In the genomic region with DNA sequence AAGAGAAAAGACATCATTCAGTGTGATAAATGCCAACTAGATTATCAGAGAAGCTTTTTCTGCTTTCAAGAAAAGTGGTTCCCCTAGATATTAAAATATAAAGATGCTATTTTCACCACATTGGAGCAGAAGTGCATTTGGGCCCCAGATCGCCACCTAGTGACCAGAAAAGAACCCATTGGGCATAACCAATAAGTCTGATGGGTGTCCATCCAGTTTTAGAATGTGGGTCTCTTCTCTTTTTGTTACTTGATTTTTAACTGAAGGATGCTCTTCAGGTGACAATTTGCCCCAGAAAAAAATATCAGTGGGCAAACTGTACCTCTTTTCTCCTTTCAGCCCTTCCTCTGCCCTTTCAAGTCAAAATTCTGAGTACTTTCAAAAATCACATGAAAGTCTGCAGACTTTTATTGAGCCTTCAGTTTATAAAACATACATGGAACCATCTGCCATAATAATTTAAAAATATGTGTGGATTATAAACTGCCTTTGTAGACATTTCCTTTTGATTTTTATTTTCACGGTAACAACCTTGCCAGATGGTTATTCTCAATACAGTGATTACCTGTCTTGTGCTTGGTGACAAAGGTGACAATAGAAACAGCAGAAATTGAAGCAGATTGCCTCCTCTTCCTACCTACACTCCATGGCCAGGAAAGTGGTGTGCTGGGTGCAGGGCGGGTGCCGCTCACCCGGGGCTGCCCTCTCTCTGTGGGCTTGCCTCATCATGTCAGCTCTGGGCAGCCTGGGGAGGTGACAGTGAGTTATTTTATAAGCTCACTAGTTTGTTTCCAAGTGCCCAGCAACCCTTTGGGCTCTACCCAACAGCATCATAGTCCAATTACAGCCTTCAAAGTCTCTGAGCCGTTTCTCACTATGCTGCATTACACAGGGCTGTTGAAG, we compare ENCODE assay signal across 8 cellular contexts.
DNase-seq lines count a peak whose midpoint lies in the region; ATAC-seq and TF ChIP-seq lines count a peak whose summit lies in the region.

No MANE protein-coding gene starts in this region.

- H3K9ac ChIP-seq in parathyroid adenoma: no peak overlapping the region

- no peaks in the 10 kb centered on the region for H3K27me3 ChIP-seq in parathyroid adenoma (ENCODE audit: control insufficient read depth, insufficient read depth, low read length)

- TF ChIP-seq CTCF in cardiac fibroblast (IDR thresholded peaks at IDR 0.05; ENCODE audit: low read depth, low read length) (peak; percentile 59), parathyroid adenoma (IDR thresholded peaks at IDR 0.05) (peak; percentile 14), omental fat pad (IDR thresholded peaks at IDR 0.05) (no peak)

- no peak overlapping the region for H3K4me2 ChIP-seq in parathyroid adenoma (ENCODE audit: low read length)

- peak; percentile 41; the same call in 1 of the 2 replicates for TF ChIP-seq RAD21 in Ishikawa (IDR thresholded peaks at IDR 0.05; ENCODE audit: low read depth)

- no peaks in the 10 kb centered on the region for H3K9me3 ChIP-seq in parathyroid adenoma (ENCODE audit: control insufficient read depth, low read length)

- H3K36me3 Mint-ChIP-seq in activated CD4-positive, alpha-beta T cell treated with anti-CD3 and anti-CD28 coated beads for 36 hours (ENCODE audit: low read depth): no peaks in the 10 kb centered on the region

- no peak for TF ChIP-seq EP300 in Ishikawa (IDR thresholded peaks at IDR 0.05; ENCODE audit: borderline replicate concordance)

- H3K4me1 ChIP-seq in parathyroid adenoma: no peaks in the 10 kb centered on the region

- CTCF ChIA-PET in activated CD4-positive, alpha-beta T cell treated with anti-CD3 and anti-CD28 coated beads for 36 hours (lab: Charles Lee): interaction anchor here (1.1 kb wide), 1 partner anchor 100 kb away, joined by 8 read pairs; no protein-coding TSS in a partner anchor

- peaks cover 9% of the 10 kb centered on the region for H3K9me3 Mint-ChIP-seq in activated CD4-positive, alpha-beta T cell treated with anti-CD3 and anti-CD28 coated beads for 36 hours (ENCODE audit: low read depth)

- POLR2A ChIA-PET in activated CD4-positive, alpha-beta T cell treated with anti-CD3 and anti-CD28 coated beads for 36 hours (lab: Charles Lee): no interaction called here

- H3K27me3 Mint-ChIP-seq in activated CD4-positive, alpha-beta T cell treated with anti-CD3 and anti-CD28 coated beads for 36 hours: peaks cover 4% of the 10 kb centered on the region

- ATAC-seq in activated CD4-positive, alpha-beta T cell treated with anti-CD3 and anti-CD28 coated beads for 36 hours: no peak
- ATAC-seq in omental fat pad (ENCODE audit: low FRiP score): no peak

- H2AFZ ChIP-seq in parathyroid adenoma: no peak overlapping the region

- intact Hi-C loops in activated CD4-positive, alpha-beta T cell treated with anti-CD3 and anti-CD28 coated beads for 36 hours (cut with DNase I, micrococcal nuclease): loop anchor here (2.0 kb wide), 1 partner anchor 99 kb away; no protein-coding TSS in a partner anchor

- H3K36me3 ChIP-seq in parathyroid adenoma (ENCODE audit: control insufficient read depth, insufficient read depth, low read length): no peaks in the 10 kb centered on the region

- H3K4me3 Mint-ChIP-seq in activated CD4-positive, alpha-beta T cell treated with anti-CD3 and anti-CD28 coated beads for 36 hours: no peak overlapping the region

- H3K79me2 ChIP-seq in parathyroid adenoma: no peaks in the 10 kb centered on the region

- no peak overlapping the region for H3K27ac Mint-ChIP-seq in activated CD4-positive, alpha-beta T cell treated with anti-CD3 and anti-CD28 coated beads for 36 hours

- no peak overlapping the region for H3K27ac ChIP-seq in parathyroid adenoma

- peak; percentile 37 for DNase-seq in activated CD4-positive, alpha-beta T cell treated with anti-CD3 and anti-CD28 coated beads for 36 hours
- no peak for DNase-seq in activated CD4-positive, alpha-beta T cell treated with anti-CD3 and anti-CD28 coated beads for 4 hours
- DNase-seq in cardiac fibroblast (ENCODE audit: low read depth in 2 of 2) (peak; percentile 30 to 37), omental fat pad (ENCODE audit: low spot score) (no peak), cerebellar nuclear complex (lab: John Stamatoyannopoulos, UW) (no peak), epidermal melanocyte (ENCODE audit: insufficient read length, low spot score) (no peak)

- H3K4me3 ChIP-seq in cardiac fibroblast (replicated peaks in 1 of 2; ENCODE audit: low read depth in 2 of 2, low read length in 2 of 2) (no peak overlapping the region), parathyroid adenoma (ENCODE audit: low read depth, low read length) (no peak overlapping the region)

- no peaks in the 10 kb centered on the region for H3K4me1 Mint-ChIP-seq in activated CD4-positive, alpha-beta T cell treated with anti-CD3 and anti-CD28 coated beads for 36 hours

TF ChIP-seq in Ishikawa, 13 proteins besides CTCF, POLR2A, EP300 and RAD21:
- TF ChIP-seq FOXM1 (IDR thresholded peaks at IDR 0.05; ENCODE audit: borderline replicate concordance, low read depth) (no peak), TAF1 (IDR thresholded peaks at IDR 0.05; ENCODE audit: low read depth) (no peak), ZBTB7A (IDR thresholded peaks at IDR 0.05; ENCODE audit: low read depth) (no peak), TEAD4 (IDR thresholded peaks at IDR 0.05) (no peak), CEBPB (IDR thresholded peaks at IDR 0.05) (no peak), CREB1 (IDR thresholded peaks at IDR 0.05; ENCODE audit: low read depth) (no peak), TCF12 (IDR thresholded peaks at IDR 0.05; ENCODE audit: low read depth) (no peak), EGR1 (IDR thresholded peaks at IDR 0.05) (no peak)

Comparison
In these comparisons a context has a peak if more than half of its experiments do, and no peak if none do; other contexts are left out.
1. DNase-seq: peak in activated CD4-positive, alpha-beta T cell treated with anti-CD3 and anti-CD28 coated beads for 36 hours (single experiment) and cardiac fibroblast (2 of 2); none in activated CD4-positive, alpha-beta T cell treated with anti-CD3 and anti-CD28 coated beads for 4 hours (0 of 2), omental fat pad (single experiment), cerebellar nuclear complex (0 of 2) and epidermal melanocyte (single experiment).
2. CTCF ChIP-seq: peak in cardiac fibroblast (single experiment) and parathyroid adenoma (single experiment); none in omental fat pad (0 of 3).